Comparison of ENCODE assay signal across 27 cellular contexts in the genomic region with DNA sequence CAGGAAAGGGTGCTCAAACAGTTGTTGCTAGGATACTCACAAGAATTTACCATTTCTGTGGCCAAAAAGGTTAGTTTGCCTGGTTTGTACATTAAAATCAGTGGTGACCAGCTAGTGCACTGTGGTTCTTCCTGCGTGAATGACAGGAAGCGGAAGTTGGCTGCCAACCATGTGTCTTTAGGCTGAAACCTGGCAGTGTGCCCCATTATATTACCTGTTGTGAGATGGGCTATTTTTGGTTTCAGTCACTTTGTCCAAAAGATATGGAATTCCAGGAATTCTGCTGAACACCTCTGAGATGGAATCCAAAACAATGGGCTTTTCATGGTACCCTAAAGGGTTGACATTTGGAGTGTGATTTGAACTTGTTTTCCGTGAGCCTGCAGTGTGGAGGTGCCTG. TPM values are rescaled to one million over a fixed set of nuclear protein-coding genes. Genes with fewer than 3 reads are reported as not detected.
DNase-seq lines count a peak whose midpoint lies in the region; ATAC-seq, FAIRE-seq and TF ChIP-seq lines count a peak whose summit lies in the region.
"Had no signal": no experiment of that assay in that cellular context is flagged by ENCODE, and none has a peak within 500 bp of the region (broad histone marks: within the 10 kb centered on the region; RNA-seq: fewer than 3 reads in every experiment).

No MANE protein-coding gene starts in this region.

- peaks cover 11% of the 10 kb centered on the region for H3K36me3 Mint-ChIP-seq in GM23338 (ENCODE audit: low read depth)
- H3K36me3 Mint-ChIP-seq in progenitor cell of endocrine pancreas (ENCODE audit: insufficient read depth): peaks cover 3% of the 10 kb centered on the region
- H3K36me3 Mint-ChIP-seq: activated naive CD4-positive, alpha-beta T cell treated with anti-CD3 and anti-CD28 coated beads, Interleukin-2, amount 50 U/mL, for 72 hours had no signal

- H3K27ac ChIP-seq in GM23338 (ENCODE audit: low read depth) (0 out of 2 replicates have a peak overlapping the region, but pooled peaks have one; percentile 17), H1 (ENCODE audit: low read depth, low read length) (no peak overlapping the region), vagina (no peak overlapping the region), mesendoderm (ENCODE audit: low read depth, low read length) (no peak overlapping the region)
- H3K27ac ChIP-seq: BLaER1 treated with 17β-estradiol and CSF1 and Interleukin-3, amounts not matched to agents 10 nM and 100 nM; cardiac muscle cell; left ventricle myocardium inferior; psoas muscle; tibial artery; WERI-Rb-1 had no signal

- H3K9ac ChIP-seq in H1 (replicated peaks in 1 of 4; ENCODE audit: extremely low read depth in 1 of 4, low read depth in 3 of 4, low read length in 3 of 4) (no peak overlapping the region), mesendoderm (ENCODE audit: low read length) (no peak overlapping the region)
- H3K9ac ChIP-seq: BLaER1 treated with 17β-estradiol and CSF1 and Interleukin-3, amounts not matched to agents 10 nM and 100 nM had no signal

- peaks cover 92% of the 10 kb centered on the region for H3K79me2 ChIP-seq in GM23338 (replicated peaks; ENCODE audit: insufficient read depth)
- H3K79me2 ChIP-seq in H1 (ENCODE audit: control insufficient read depth in 1 of 2, insufficient read depth in 2 of 2, low read length in 2 of 2): peaks cover 0 to 73% of the 10 kb centered on the region in 2 experiments; a peak in 2 of 4 replicates
- H3K79me2 ChIP-seq in mesendoderm (ENCODE audit: control insufficient read depth, insufficient read depth, low read length): peaks cover 2% of the 10 kb centered on the region

- H3K4ac ChIP-seq in H1 (replicated peaks; ENCODE audit: insufficient read length, low read depth, low read length) (no peak overlapping the region), mesendoderm (ENCODE audit: low read depth, low read length) (no peak overlapping the region)

- H3K56ac ChIP-seq in H1 (replicated peaks; ENCODE audit: insufficient read length, low read depth, low read length): no peak overlapping the region
- H3K56ac ChIP-seq in mesendoderm (ENCODE audit: low read length): no peak overlapping the region

- no peak overlapping the region for H2BK12ac ChIP-seq in H1 (ENCODE audit: low read depth, low read length)

- H3K23ac ChIP-seq in H1 (ENCODE audit: insufficient read length) (no peak overlapping the region), mesendoderm (ENCODE audit: low read length) (no peak overlapping the region)

- peak; percentile 29; the same call in 2 of the 3 replicates for ATAC-seq in GM23338
- ATAC-seq: activated naive CD4-positive, alpha-beta T cell treated with anti-CD3 and anti-CD28 coated beads, Interleukin-2, amount 50 U/mL, for 72 hours; naive thymus-derived CD4-positive, alpha-beta T cell; Panc1; psoas muscle had no signal

- H3K27ac Mint-ChIP-seq in GM23338 (no peak overlapping the region), progenitor cell of endocrine pancreas (peak overlapping the region; percentile 21)
- H3K27ac Mint-ChIP-seq: activated naive CD4-positive, alpha-beta T cell treated with anti-CD3 and anti-CD28 coated beads, Interleukin-2, amount 50 U/mL, for 72 hours; naive thymus-derived CD4-positive, alpha-beta T cell had no signal

- peak; percentile 24 for FAIRE-seq in H1 (lab: Jason Lieb, UNC)
- FAIRE-seq: colon had no signal

- POLR2A ChIA-PET in H1 (lab: Charles Lee; ENCODE audit: partially characterized antibody): no interaction called here

- TF ChIP-seq POLR2A in H1 (IDR thresholded peaks at IDR 0.05; ENCODE audit: control extremely low read depth in 1 of 2, low read depth in 2 of 2, low read length in 2 of 2): no peak
- no peak for TF ChIP-seq POLR2A in vagina (IDR thresholded peaks at IDR 0.05)

- H3K23me2 ChIP-seq in H1 (ENCODE audit: low read depth, low read length): no peaks in the 10 kb centered on the region; the same call in 1 of the 2 replicates

- H2BK120ac ChIP-seq in H1 (replicated peaks; ENCODE audit: low read depth, low read length) (no peak overlapping the region), mesendoderm (ENCODE audit: low read depth, low read length) (no peak overlapping the region)

- CTCF ChIA-PET in H1 (lab: Charles Lee; ENCODE audit: partially characterized antibody): interaction anchor here (1.6 kb wide), 1 partner anchor 9 kb away, joined by 5 read pairs; no protein-coding TSS in a partner anchor

- H2BK15ac ChIP-seq in H1 (ENCODE audit: low read length): no peak overlapping the region
- no peak overlapping the region for H2BK15ac ChIP-seq in mesendoderm (replicated peaks; ENCODE audit: low read depth)

- H4K8ac ChIP-seq in H1 (ENCODE audit: extremely low read depth, insufficient read depth, low read length) (no peak overlapping the region), mesendoderm (ENCODE audit: low read depth, low read length) (no peak overlapping the region)

- H3F3A ChIP-seq in GM23338 (replicated peaks; ENCODE audit: low read depth): no peaks in the 10 kb centered on the region

- no peak for TF ChIP-seq CTCF in GM23338 (conservative IDR thresholded peaks at IDR 0.05; ENCODE audit: low read depth in 2 of 2)
- TF ChIP-seq CTCF in H1 (IDR thresholded peaks at IDR 0.05; ENCODE audit: control extremely low read depth in 1 of 3, insufficient read depth in 1 of 3, low read depth in 1 of 3, low read length in 3 of 3): no peak
- no peak for TF ChIP-seq CTCF in progenitor cell of endocrine pancreas (IDR thresholded peaks at IDR 0.05; ENCODE audit: unreplicated experiment)
- no peak for TF ChIP-seq CTCF in vagina (IDR thresholded peaks at IDR 0.05)

- H2BK5ac ChIP-seq in H1 (ENCODE audit: low read depth, low read length): no peak overlapping the region
- H2BK5ac ChIP-seq in mesendoderm (ENCODE audit: low read length): no peak overlapping the region

- H2AK5ac ChIP-seq in H1 (ENCODE audit: low read depth, low read length) (no peak overlapping the region), mesendoderm (ENCODE audit: low read length) (no peak overlapping the region)

- no peak overlapping the region for H2BK20ac ChIP-seq in H1 (ENCODE audit: low read length)

- H2AFZ ChIP-seq in GM23338 (no peak overlapping the region), H1 (ENCODE audit: low read length) (no peak overlapping the region)

- H4K91ac ChIP-seq in H1 (replicated peaks; ENCODE audit: insufficient read length, low read length): no peak overlapping the region

- H3K36me3 ChIP-seq in GM23338 (ENCODE audit: insufficient read depth) (no peaks in the 10 kb centered on the region), H1 (ENCODE audit: control insufficient read depth in 2 of 4, insufficient read depth in 4 of 4, low read length in 3 of 4) (no peaks in the 10 kb centered on the region), vagina (no peaks in the 10 kb centered on the region), mesendoderm (ENCODE audit: control insufficient read depth, insufficient read depth, low read length) (no peaks in the 10 kb centered on the region)
- H3K36me3 ChIP-seq: BLaER1 treated with 17β-estradiol and CSF1 and Interleukin-3, amounts not matched to agents 10 nM and 100 nM; cardiac muscle cell; left ventricle myocardium inferior; tibial artery; WERI-Rb-1 had no signal

- H3K9me2 ChIP-seq in GM23338 (ENCODE audit: insufficient read depth): no peaks in the 10 kb centered on the region

- WGBS in H1 (ENCODE audit: extremely low coverage in 1 of 2, insufficient coverage in 1 of 2, insufficient read length in 1 of 2, insufficient replicate concordance in 2 of 2, low coverage in 1 of 2, low lambda C conversion rate in 2 of 2, missing lambda C conversion rate in 1 of 2), 2 experiments: 87% methylated on average over 3 of the region's 3 CpGs; no CpG with 5 or more reads in 1 of the 2 experiments
- WGBS in mesendoderm (ENCODE audit: extremely low coverage, insufficient coverage, low lambda C conversion rate): no CpG with 5 or more reads among the region's 3 CpGs

- H3K79me1 ChIP-seq in H1 (ENCODE audit: low read depth, low read length) (peaks cover 3% of the 10 kb centered on the region), mesendoderm (ENCODE audit: low read length) (peaks cover 4% of the 10 kb centered on the region)

- H3K14ac ChIP-seq in H1 (ENCODE audit: insufficient read length): no peak overlapping the region

- H3K27me3 Mint-ChIP-seq in GM23338 (ENCODE audit: insufficient read depth, low read depth, poor library complexity): peaks cover 4% of the 10 kb centered on the region
- peaks cover 6% of the 10 kb centered on the region for H3K27me3 Mint-ChIP-seq in progenitor cell of endocrine pancreas

- H3K4me3 Mint-ChIP-seq in GM23338 (no peak overlapping the region), progenitor cell of endocrine pancreas (ENCODE audit: low read depth) (no peak overlapping the region)
- H3K4me3 Mint-ChIP-seq: naive thymus-derived CD4-positive, alpha-beta T cell had no signal

- no peaks in the 10 kb centered on the region for H3K27me3 ChIP-seq in GM23338 (ENCODE audit: insufficient read depth)
- H3K27me3 ChIP-seq in H1 (replicated peaks in 1 of 4; ENCODE audit: control insufficient read depth in 3 of 4, extremely low read depth in 1 of 4, insufficient read depth in 3 of 4, low read length in 3 of 4): no peaks in the 10 kb centered on the region
- no peaks in the 10 kb centered on the region for H3K27me3 ChIP-seq in vagina
- H3K27me3 ChIP-seq in mesendoderm (ENCODE audit: insufficient read depth, low read length, poor library complexity): no peaks in the 10 kb centered on the region
- H3K27me3 ChIP-seq: BLaER1 treated with 17β-estradiol and CSF1 and Interleukin-3, amounts not matched to agents 10 nM and 100 nM; cardiac muscle cell had no signal

- H3K4me1 ChIP-seq in GM23338 (ENCODE audit: insufficient read depth): peaks cover 35% of the 10 kb centered on the region; the same call in 1 of the 2 replicates
- peaks cover 0 to 6% (median 2%) of the 10 kb centered on the region in 4 experiments; a peak in 3 of 7 replicates for H3K4me1 ChIP-seq in H1 (replicated peaks in 1 of 4; ENCODE audit: control insufficient read depth in 3 of 4, insufficient read depth in 4 of 4, low read length in 3 of 4)
- H3K4me1 ChIP-seq in vagina: no peaks in the 10 kb centered on the region
- H3K4me1 ChIP-seq in mesendoderm (ENCODE audit: control insufficient read depth, low read depth, low read length): peaks cover 4% of the 10 kb centered on the region
- H3K4me1 ChIP-seq: left ventricle myocardium inferior, psoas muscle, tibial artery had no signal

- H3K9me3 Mint-ChIP-seq in GM23338 (peaks cover 13% of the 10 kb centered on the region; the same call in 2 of the 3 replicates), progenitor cell of endocrine pancreas (ENCODE audit: low read depth) (peaks cover 7% of the 10 kb centered on the region)
- H3K9me3 Mint-ChIP-seq: activated naive CD4-positive, alpha-beta T cell treated with anti-CD3 and anti-CD28 coated beads, Interleukin-2, amount 50 U/mL, for 72 hours had no signal

- no peak overlapping the region for H3K4me2 ChIP-seq in GM23338
- H3K4me2 ChIP-seq in H1 (ENCODE audit: insufficient read depth in 1 of 2, low read depth in 2 of 2, low read length in 2 of 2): no peak overlapping the region
- H3K4me2 ChIP-seq in mesendoderm (ENCODE audit: low read length): no peak overlapping the region
- H3K4me2 ChIP-seq: BLaER1 treated with 17β-estradiol and CSF1 and Interleukin-3, amounts not matched to agents 10 nM and 100 nM had no signal

- no peak for TF ChIP-seq EP300 in H1 (IDR thresholded peaks at IDR 0.05; ENCODE audit: borderline replicate concordance in 1 of 2, low read depth in 2 of 2, low read length in 2 of 2)

- H3K4me1 Mint-ChIP-seq in GM23338 (peaks cover 35% of the 10 kb centered on the region), progenitor cell of endocrine pancreas (ENCODE audit: low read depth) (peaks cover 19% of the 10 kb centered on the region)

- 0 out of 2 replicates have a peak, but pooled peaks cover 5% of the 10 kb centered on the region for H4K20me1 ChIP-seq in GM23338 (replicated peaks; ENCODE audit: insufficient read depth)
- H4K20me1 ChIP-seq in H1 (replicated peaks in 1 of 2; ENCODE audit: control insufficient read depth in 1 of 2, insufficient read depth in 2 of 2, low read length in 2 of 2): no peaks in the 10 kb centered on the region
- H4K20me1 ChIP-seq: BLaER1 treated with 17β-estradiol and CSF1 and Interleukin-3, amounts not matched to agents 10 nM and 100 nM had no signal

- H3K4me3 ChIP-seq in GM23338: no peak overlapping the region
- no peak overlapping the region for H3K4me3 ChIP-seq in H1 (ENCODE audit: extremely low read depth in 1 of 4, insufficient read depth in 2 of 4, low read depth in 3 of 4, low read length in 4 of 4)
- no peak overlapping the region for H3K4me3 ChIP-seq in vagina
- no peak overlapping the region for H3K4me3 ChIP-seq in mesendoderm (ENCODE audit: low read length)
- H3K4me3 ChIP-seq: BLaER1 treated with 17β-estradiol and CSF1 and Interleukin-3, amounts not matched to agents 10 nM and 100 nM; cardiac muscle cell; left ventricle myocardium inferior; psoas muscle; tibial artery had no signal

- intact Hi-C loops in vagina (cut with DNase I): no loop called here

- H4K5ac ChIP-seq in H1 (ENCODE audit: insufficient read length, low read depth, low read length) (no peak overlapping the region), mesendoderm (ENCODE audit: low read length) (no peak overlapping the region)

- no peak for TF ChIP-seq RAD21 in H1 (IDR thresholded peaks at IDR 0.05 in 1 of 2, conservative IDR thresholded peaks at IDR 0.05 in 1 of 2; ENCODE audit: low read depth in 2 of 2, low read length in 2 of 2)

- H3K18ac ChIP-seq in H1 (ENCODE audit: extremely low read depth, low read length) (no peak overlapping the region), mesendoderm (ENCODE audit: low read length) (no peak overlapping the region)

- DNase-seq in GM23338 (ENCODE audit: low spot score) (no peak), NCI-H69 (lab: John Stamatoyannopoulos, UW) (peak; percentile 33), H1 (ENCODE audit: low read depth in 1 of 2, low spot score in 2 of 2) (no peak), progenitor cell of endocrine pancreas (ENCODE audit: low spot score, unreplicated experiment) (no peak), vagina (ENCODE audit: extremely low spot score in 2 of 2) (no peak), mesendoderm (no peak), occipital lobe (lab: John Stamatoyannopoulos, UW) (no peak)
- DNase-seq: activated CD4-positive, alpha-beta T cell treated with anti-CD3 and anti-CD28 coated beads for 48 hours; DMS53; left ventricle myocardium inferior; midbrain; naive thymus-derived CD4-positive, alpha-beta T cell; NCI-H1105 treated with DMSO at 0.1 percent for 48 hours; NCI-H187 treated with DMSO at 0.1 percent for 48 hours; NCI-H526 treated with DMSO at 0.1 percent for 48 hours; psoas muscle; SHP77 treated with DMSO at 0.1 percent for 48 hours; stimulated activated CD4-positive, alpha-beta T cell treated with anti-CD3 and anti-CD28 coated beads, Interleukin-4, amount 100 ng/mL, for 24 hours; SW 1271; T1000; tibial artery; WERI-Rb-1 had no signal

- H3K9me3 ChIP-seq in H1 (ENCODE audit: insufficient read depth in 2 of 2, low read depth in 1 of 2, low read length in 1 of 2) (no peaks in the 10 kb centered on the region), vagina (no peaks in the 10 kb centered on the region)
- H3K9me3 ChIP-seq: left ventricle myocardium inferior, psoas muscle, tibial artery had no signal

RNA-seq across cellular contexts. Expression of a gene that starts 13.6 kb away (rescaled TPM):
- 37.2 and 40.1 TPM in 2 replicates for total RNA-seq in GM23338 (2014; rRNA removed; shearing (Covaris generic))
- 11.1 and 11.7 TPM in 2 replicates for polyA plus RNA-seq in GM23338 (2016; fragmentation: Nextera tagmentation; extraction: Ambion mirVana)
- 21.3 and 21.8 TPM in 2 replicates for total RNA-seq in H1 (2021; fragmentation: NEBNext Ultra II Directional; extraction: Animal tissue kit (Norgen Biotek cat#: 25700))
- polyA plus RNA-seq in H1 (2011; rRNA removed): 15.9 and 21.2 TPM in 2 replicates
- 17.9 TPM for polyA plus RNA-seq in H1 (2011; cell fraction: cytosol; rRNA removed)
- polyA plus RNA-seq in H1 (2011; cell fraction: nucleus; rRNA removed): 22.2 TPM
- polyA plus RNA-seq in H1 (2012, experiment 1 of 2): 7.9 to 12.9 TPM (median 10.6 TPM) in 4 replicates
- polyA plus RNA-seq in H1 (2012, experiment 2 of 2): 1.2 TPM
- polyA plus RNA-seq in H1 (2013, experiment 1 of 2): 14.3 TPM
- 14.5 TPM for polyA plus RNA-seq in H1 (2013, experiment 2 of 2)
- 35.7 and 37.4 TPM in 2 replicates for polyA minus RNA-seq in H1 (2011; rRNA and poly(A)+ RNA removed)
- polyA minus RNA-seq in H1 (2011; cell fraction: cytosol; rRNA and poly(A)+ RNA removed): 16.2 TPM
- 25.9 TPM for polyA minus RNA-seq in H1 (2011; cell fraction: nucleus; rRNA and poly(A)+ RNA removed)
- 13.1 and 13.9 TPM in 2 replicates for total RNA-seq in progenitor cell of endocrine pancreas
- total RNA-seq in vagina: 6.9 TPM
- polyA plus RNA-seq in mesendoderm (2013, experiment 1 of 2): 8.5 TPM
- polyA plus RNA-seq in mesendoderm (2013, experiment 2 of 2): 8.9 TPM
- total RNA-seq in occipital lobe: 4.1 TPM

RNA-seq across cellular contexts. Expression of a gene that starts 45.6 kb away (rescaled TPM):
- 61.2 and 88.3 TPM in 2 replicates for total RNA-seq in GM23338 (2014; rRNA removed; shearing (Covaris generic))
- polyA plus RNA-seq in GM23338 (2016; fragmentation: Nextera tagmentation; extraction: Ambion mirVana): 42.6 and 42.9 TPM in 2 replicates
- 44.1 and 46.1 TPM in 2 replicates for total RNA-seq in H1 (2021; fragmentation: NEBNext Ultra II Directional; extraction: Animal tissue kit (Norgen Biotek cat#: 25700))
- 51.2 and 57.6 TPM in 2 replicates for polyA plus RNA-seq in H1 (2011; rRNA removed)
- polyA plus RNA-seq in H1 (2011; cell fraction: cytosol; rRNA removed): 42.6 TPM
- polyA plus RNA-seq in H1 (2011; cell fraction: nucleus; rRNA removed): 152 TPM
- 32.6 to 41.9 TPM (median 40.0 TPM) in 4 replicates for polyA plus RNA-seq in H1 (2012, experiment 1 of 2)
- polyA plus RNA-seq in H1 (2012, experiment 2 of 2): 12.5 TPM
- polyA plus RNA-seq in H1 (2013, experiment 1 of 2): 47.6 TPM
- 44.7 TPM for polyA plus RNA-seq in H1 (2013, experiment 2 of 2)
- polyA minus RNA-seq in H1 (2011; rRNA and poly(A)+ RNA removed): 243 and 250 TPM in 2 replicates
- 71.0 TPM for polyA minus RNA-seq in H1 (2011; cell fraction: cytosol; rRNA and poly(A)+ RNA removed)
- polyA minus RNA-seq in H1 (2011; cell fraction: nucleus; rRNA and poly(A)+ RNA removed): 298 TPM
- 33.6 and 37.0 TPM in 2 replicates for total RNA-seq in progenitor cell of endocrine pancreas
- total RNA-seq in vagina: 29.2 TPM
- polyA plus RNA-seq in mesendoderm (2013, experiment 1 of 2): 20.1 TPM
- 17.6 TPM for polyA plus RNA-seq in mesendoderm (2013, experiment 2 of 2)
- total RNA-seq in occipital lobe: 175 TPM
